Comparison of ENCODE assay signal across 27 cellular contexts in the genomic region with DNA sequence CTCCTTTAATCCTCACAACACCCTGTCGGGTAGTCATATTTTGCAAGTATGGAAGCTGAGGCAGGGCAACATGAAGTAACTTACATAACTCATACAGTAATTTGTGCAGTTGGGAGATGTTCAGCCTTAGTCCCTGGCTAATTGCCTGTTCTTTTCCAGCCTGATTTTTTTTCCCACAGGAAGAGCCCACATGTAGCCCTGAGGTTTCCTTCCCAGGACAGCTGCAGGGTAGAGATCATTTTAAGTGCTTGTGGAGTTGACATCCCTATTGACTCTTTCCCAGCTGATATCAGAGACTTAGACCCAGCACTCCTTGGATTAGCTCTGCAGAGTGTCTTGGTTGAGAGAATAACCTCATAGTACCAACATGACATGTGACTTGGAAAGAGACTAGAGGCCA. TPM values are rescaled to one million over a fixed set of nuclear protein-coding genes. Genes with fewer than 3 reads are reported as not detected.
"Had no signal": no experiment of that assay in that cellular context is flagged by ENCODE, and none has a peak within 500 bp of the region (broad histone marks: within the 10 kb centered on the region; RNA-seq: fewer than 3 reads in every experiment).

No MANE protein-coding gene starts in this region.

- H3K27ac ChIP-seq: adrenal gland, breast epithelium, neural progenitor cell, suprapubic skin, transverse colon, vagina had no signal

- H3K36me3 Mint-ChIP-seq: neural progenitor cell had no signal

- H3K4me3 Mint-ChIP-seq: activated CD4-positive, alpha-beta T cell treated with anti-CD3 and anti-CD28 coated beads, Interleukin-2, amount 10 ng/mL, durations not matched to agents 7 days and 5 days; activated T-cell treated with anti-CD3 and anti-CD28 coated beads, Interleukin-2, amount 50 U/mL, for 72 hours; mesothelial cell of epicardium; neural progenitor cell; stimulated activated naive CD8-positive, alpha-beta T cell treated with anti-CD3 and anti-CD28 coated beads, Interleukin-15, amount 100 ng/mL, for 72 hours; T-cell had no signal

- H3K4me1 ChIP-seq: breast epithelium, neural progenitor cell had no signal

- DNase-seq: activated CD4-positive, alpha-beta T cell treated with anti-CD3 and anti-CD28 coated beads, Interleukin-2, amount 10 ng/mL, durations not matched to agents 7 days and 5 days; activated CD8-positive, alpha-beta memory T cell treated with anti-CD3 and anti-CD28 coated beads for 24 hours; activated effector memory CD4-positive, alpha-beta T cell treated with anti-CD3 and anti-CD28 coated beads, Interleukin-2, amount 50 U/mL, for 16 hours; activated naive CD4-positive, alpha-beta T cell treated with anti-CD3 and anti-CD28 coated beads, Interleukin-2, amount 50 U/mL, for 16 hours; activated T-cell treated with anti-CD3 and anti-CD28 coated beads, Interleukin-2, amount 50 U/mL, for 72 hours; adrenal gland; cerebellar nuclear complex; cortex of kidney; effector CD4-positive, alpha-beta T cell; glutamatergic neuron; hippocampal formation; small intestine; stimulated activated CD4-positive, alpha-beta T cell treated with anti-CD3 and anti-CD28 coated beads, Interleukin-4, amount 100 ng/mL, for 1 hour; stimulated activated naive CD8-positive, alpha-beta T cell treated with anti-CD3 and anti-CD28 coated beads, Interleukin-15, amount 100 ng/mL, for 72 hours; T-cell; transverse colon had no signal

- H3K4me3 ChIP-seq: adrenal gland, breast epithelium, lung, neural progenitor cell, suprapubic skin, transverse colon, vagina had no signal

- ATAC-seq: activated CD4-positive, CD25-positive, alpha-beta regulatory T cell treated with anti-CD3 and anti-CD28 coated beads, Interleukin-2, amount 50 U/mL, for 24 hours; activated T-cell treated with anti-CD3 and anti-CD28 coated beads, Interleukin-2, amount 50 U/mL, for 72 hours; esophagus mucosa; stimulated activated naive CD8-positive, alpha-beta T cell treated with anti-CD3 and anti-CD28 coated beads, Interleukin-15, amount 100 ng/mL, for 72 hours; T-cell had no signal

- H3K36me3 ChIP-seq: breast epithelium, neural progenitor cell had no signal

- H3K27me3 ChIP-seq: adrenal gland, breast epithelium, neural progenitor cell, suprapubic skin, transverse colon, vagina had no signal

- H3K27ac Mint-ChIP-seq: activated CD4-positive, alpha-beta T cell treated with anti-CD3 and anti-CD28 coated beads, Interleukin-2, amount 10 ng/mL, durations not matched to agents 7 days and 5 days; activated T-cell treated with anti-CD3 and anti-CD28 coated beads, Interleukin-2, amount 50 U/mL, for 72 hours; mesothelial cell of epicardium; neural progenitor cell; stimulated activated naive CD8-positive, alpha-beta T cell treated with anti-CD3 and anti-CD28 coated beads, Interleukin-15, amount 100 ng/mL, for 72 hours had no signal

- H3K9me3 ChIP-seq: adrenal gland, breast epithelium, suprapubic skin, transverse colon, vagina had no signal

- H3K9me3 Mint-ChIP-seq: activated CD4-positive, alpha-beta T cell treated with anti-CD3 and anti-CD28 coated beads, Interleukin-2, amount 10 ng/mL, durations not matched to agents 7 days and 5 days; activated T-cell treated with anti-CD3 and anti-CD28 coated beads, Interleukin-2, amount 50 U/mL, for 72 hours; mesothelial cell of epicardium; neural progenitor cell; stimulated activated naive CD8-positive, alpha-beta T cell treated with anti-CD3 and anti-CD28 coated beads, Interleukin-15, amount 100 ng/mL, for 72 hours; T-cell had no signal

- H3K27me3 Mint-ChIP-seq: activated CD4-positive, alpha-beta T cell treated with anti-CD3 and anti-CD28 coated beads, Interleukin-2, amount 10 ng/mL, durations not matched to agents 7 days and 5 days; stimulated activated naive CD8-positive, alpha-beta T cell treated with anti-CD3 and anti-CD28 coated beads, Interleukin-15, amount 100 ng/mL, for 72 hours; T-cell had no signal

RNA-seq across cellular contexts. Expression of a gene that starts 47.5 kb away (rescaled TPM):
- total RNA-seq: activated CD4-positive, alpha-beta T cell treated with anti-CD3 and anti-CD28 coated beads, Interleukin-2, amount 10 ng/mL, durations not matched to agents 7 days and 5 days; adrenal gland; astrocyte; breast epithelium; esophagus mucosa; fibroblast of villous mesenchyme; suprapubic skin; T-cell; vagina had no signal
- polyA plus RNA-seq: adrenal gland, keratinocyte had no signal
